Comparison of ENCODE assay signal across 9 cellular contexts in genomic region chr5:111719773-111720172, GRCh38.
"Had no signal": no experiment of that assay in that cellular context is flagged by ENCODE, and none has a peak within 500 bp of the region (broad histone marks: within the 10 kb centered on the region; RNA-seq: fewer than 3 reads in every experiment).

No MANE protein-coding gene starts in this region.

- H3K4me1 Mint-ChIP-seq: activated naive CD4-positive, alpha-beta T cell treated with anti-CD3 and anti-CD28 coated beads, Interleukin-2, amount 10 ng/mL, durations not matched to agents 7 days and 5 days; naive thymus-derived CD4-positive, alpha-beta T cell; stimulated activated effector memory CD8-positive, alpha-beta T cell treated with anti-CD3 and anti-CD28 coated beads, Interleukin-12 subunit alpha, Interleukin-12 subunit beta, amount 100 ng/mL, for 72 hours had no signal

- DNase-seq: activated naive CD4-positive, alpha-beta T cell treated with anti-CD3 and anti-CD28 coated beads, Interleukin-2, amount 10 ng/mL, durations not matched to agents 7 days and 5 days; activated T-cell treated with anti-CD3 and anti-CD28 coated beads for 4 hours; erythroblast; islet precursor cell; mucosa of descending colon; naive thymus-derived CD4-positive, alpha-beta T cell; retina had no signal

- H3K4me3 Mint-ChIP-seq: activated naive CD4-positive, alpha-beta T cell treated with anti-CD3 and anti-CD28 coated beads, Interleukin-2, amount 10 ng/mL, durations not matched to agents 7 days and 5 days; naive thymus-derived CD4-positive, alpha-beta T cell; stimulated activated effector memory CD8-positive, alpha-beta T cell treated with anti-CD3 and anti-CD28 coated beads, Interleukin-12 subunit alpha, Interleukin-12 subunit beta, amount 100 ng/mL, for 72 hours had no signal

- H3K4me1 ChIP-seq: gastroesophageal sphincter had no signal

- H3K27me3 ChIP-seq: gastroesophageal sphincter had no signal

- H3K27ac Mint-ChIP-seq: activated naive CD4-positive, alpha-beta T cell treated with anti-CD3 and anti-CD28 coated beads, Interleukin-2, amount 10 ng/mL, durations not matched to agents 7 days and 5 days; naive thymus-derived CD4-positive, alpha-beta T cell; stimulated activated effector memory CD8-positive, alpha-beta T cell treated with anti-CD3 and anti-CD28 coated beads, Interleukin-12 subunit alpha, Interleukin-12 subunit beta, amount 100 ng/mL, for 72 hours had no signal

- H3K27ac ChIP-seq: gastroesophageal sphincter had no signal

- H3K4me3 ChIP-seq: gastroesophageal sphincter, mucosa of descending colon had no signal

- ATAC-seq: gastroesophageal sphincter; mucosa of descending colon; naive thymus-derived CD4-positive, alpha-beta T cell; stimulated activated effector memory CD8-positive, alpha-beta T cell treated with anti-CD3 and anti-CD28 coated beads, Interleukin-12 subunit alpha, Interleukin-12 subunit beta, amount 100 ng/mL, for 72 hours had no signal

- H3K36me3 Mint-ChIP-seq: activated naive CD4-positive, alpha-beta T cell treated with anti-CD3 and anti-CD28 coated beads, Interleukin-2, amount 10 ng/mL, durations not matched to agents 7 days and 5 days; stimulated activated effector memory CD8-positive, alpha-beta T cell treated with anti-CD3 and anti-CD28 coated beads, Interleukin-12 subunit alpha, Interleukin-12 subunit beta, amount 100 ng/mL, for 72 hours had no signal

- H3K9me3 ChIP-seq: gastroesophageal sphincter, mucosa of descending colon had no signal
